In the genomic region with DNA sequence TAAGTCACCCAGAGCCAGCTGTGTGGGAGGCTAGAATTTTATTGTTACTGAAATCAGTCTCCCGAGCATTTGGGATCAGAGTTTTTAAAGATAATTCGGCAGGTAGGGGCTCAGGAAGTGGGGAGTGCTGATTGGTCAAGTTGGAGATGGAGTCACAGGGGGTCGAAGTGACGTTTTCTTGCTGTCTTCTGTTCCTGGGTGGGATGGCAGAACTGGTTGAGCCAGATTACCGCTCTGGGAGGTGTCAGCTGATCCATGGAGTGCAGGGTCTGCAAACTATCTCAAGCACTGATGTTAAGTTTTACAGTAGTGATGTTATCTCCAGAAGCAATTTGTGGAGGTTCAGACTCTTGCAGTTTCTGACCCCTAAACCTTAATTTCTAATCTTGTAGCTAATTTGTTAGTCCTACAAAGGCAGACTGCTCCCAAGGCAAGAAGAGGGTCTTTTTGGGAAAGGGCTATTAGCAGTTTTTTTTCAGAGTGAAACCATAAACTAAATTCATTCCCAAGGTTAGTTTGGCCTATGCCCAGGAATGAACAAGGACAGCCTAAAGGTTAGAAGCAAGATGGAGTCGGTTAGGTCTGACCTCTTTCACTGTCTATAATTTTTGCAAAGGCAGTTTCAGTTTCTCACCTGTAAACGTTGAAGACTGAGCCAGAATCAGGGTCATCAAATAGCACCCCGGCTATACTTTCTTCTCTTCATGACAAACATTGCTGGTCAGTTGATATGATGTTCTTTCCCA, we compare ENCODE assay signal across 13 cellular contexts. TPM values are rescaled to one million over a fixed set of nuclear protein-coding genes. Genes with fewer than 3 reads are reported as not detected.
DNase-seq lines count a peak whose midpoint lies in the region; ATAC-seq, FAIRE-seq and TF ChIP-seq lines count a peak whose summit lies in the region.
"Had no signal": no experiment of that assay in that cellular context is flagged by ENCODE, and none has a peak within 500 bp of the region (broad histone marks: within the 10 kb centered on the region; RNA-seq: fewer than 3 reads in every experiment).

No MANE protein-coding gene starts in this region.

- intact Hi-C loops in naive thymus-derived CD4-positive, alpha-beta T cell (cut with micrococcal nuclease): loop anchor here in 1 of 2 donors (5.0 kb wide), 2 partner anchors 46 to 81 kb away; no protein-coding TSS in a partner anchor

- H3K36me3 Mint-ChIP-seq in central memory CD8-positive, alpha-beta T cell (ENCODE audit: insufficient read depth): peaks cover 5% of the 10 kb centered on the region
- H3K36me3 Mint-ChIP-seq in naive thymus-derived CD4-positive, alpha-beta T cell: peaks cover 3 to 21% (median 10%) of the 10 kb centered on the region in 5 donors

- H3K36me3 ChIP-seq in naive thymus-derived CD4-positive, alpha-beta T cell (ENCODE audit: control insufficient read depth in 2 of 3, insufficient read depth in 3 of 3, low read length in 3 of 3): no peaks in the 10 kb centered on the region
- no peaks in the 10 kb centered on the region for H3K36me3 ChIP-seq in small intestine (ENCODE audit: control insufficient read depth in 2 of 2, insufficient read depth in 2 of 2, low read length in 2 of 2)
- H3K36me3 ChIP-seq: MG63 had no signal

- peaks cover 28% of the 10 kb centered on the region for H3K4me1 Mint-ChIP-seq in central memory CD8-positive, alpha-beta T cell
- H3K4me1 Mint-ChIP-seq in naive thymus-derived CD4-positive, alpha-beta T cell: peaks cover 34 to 94% (median 67%) of the 10 kb centered on the region in 7 donors

- no peaks in the 10 kb centered on the region for H3K9me3 ChIP-seq in naive thymus-derived CD4-positive, alpha-beta T cell (ENCODE audit: control insufficient read depth in 2 of 3, low read length in 3 of 3)
- H3K9me3 ChIP-seq in small intestine (ENCODE audit: control insufficient read depth, low read depth): no peaks in the 10 kb centered on the region
- H3K9me3 ChIP-seq: MG63 had no signal

- FAIRE-seq in small intestine (lab: Jason Lieb, UNC): no peak
- FAIRE-seq: islet of Langerhans had no signal

- no peak for ATAC-seq in central memory CD8-positive, alpha-beta T cell (replicated peaks; ENCODE audit: extremely low read depth, poor library complexity, severe bottlenecking)
- ATAC-seq in naive thymus-derived CD4-positive, alpha-beta T cell: no peak
- ATAC-seq in esophagus mucosa (no peak), GM19328 (IDR thresholded peaks at IDR 0.05; ENCODE audit: unreplicated experiment) (no peak)
- ATAC-seq: activated CD8-positive, alpha-beta T cell treated with anti-CD3 and anti-CD28 coated beads, Interleukin-2, amount 10 ng/mL, durations not matched to agents 7 days and 5 days had no signal

- CTCF ChIA-PET in HEK293T (lab: Yijun Ruan, JAX): interaction anchor here (1.0 kb wide), 1 partner anchor 15 kb away, joined by 3 read pairs; no protein-coding TSS in a partner anchor
- CTCF ChIA-PET in naive thymus-derived CD4-positive, alpha-beta T cell (lab: Charles Lee): no interaction called here

- TF ChIP-seq CTCF in AG10803 (conservative IDR thresholded peaks at IDR 0.05; ENCODE audit: low read length): no peak

- H3K27ac ChIP-seq in naive thymus-derived CD4-positive, alpha-beta T cell (ENCODE audit: low read depth, low read length): no peak overlapping the region
- no peak overlapping the region for H3K27ac ChIP-seq in small intestine (ENCODE audit: low read depth in 1 of 2, low read length in 1 of 2)

- DNase-seq in AG10803 (ENCODE audit: low read depth): no peak
- DNase-seq in HEK293T (ENCODE audit: extremely low spot score): no peak
- DNase-seq in central memory CD8-positive, alpha-beta T cell (ENCODE audit: low spot score in 2 of 2): no peak
- no peak for DNase-seq in naive thymus-derived CD4-positive, alpha-beta T cell
- DNase-seq in small intestine: no peak
- no peak for DNase-seq in dermis blood vessel endothelial cell
- DNase-seq: activated CD8-positive, alpha-beta T cell treated with anti-CD3 and anti-CD28 coated beads, Interleukin-2, amount 10 ng/mL, durations not matched to agents 7 days and 5 days; activated naive CD4-positive, alpha-beta T cell; AML-193; MG63 had no signal

- H3K27me3 Mint-ChIP-seq in central memory CD8-positive, alpha-beta T cell: no peaks in the 10 kb centered on the region
- peaks cover 0 to 2% (median 0%) of the 10 kb centered on the region in 5 donors for H3K27me3 Mint-ChIP-seq in naive thymus-derived CD4-positive, alpha-beta T cell

- POLR2A ChIA-PET in HEK293T (lab: Yijun Ruan, JAX): interaction anchor here (1.2 kb wide), 1 partner anchor 27 kb away, joined by 4 read pairs; no protein-coding TSS in a partner anchor
- POLR2A ChIA-PET in naive thymus-derived CD4-positive, alpha-beta T cell (lab: Charles Lee): no interaction called here

- H3K4me3 Mint-ChIP-seq in central memory CD8-positive, alpha-beta T cell: no peak overlapping the region
- peak overlapping the region in 5 of 10 donors; percentile 17 to 74 (median 38) for H3K4me3 Mint-ChIP-seq in naive thymus-derived CD4-positive, alpha-beta T cell
- H3K4me3 Mint-ChIP-seq: activated CD8-positive, alpha-beta T cell treated with anti-CD3 and anti-CD28 coated beads, Interleukin-2, amount 10 ng/mL, durations not matched to agents 7 days and 5 days had no signal

- no peaks in the 10 kb centered on the region for H3K27me3 ChIP-seq in naive thymus-derived CD4-positive, alpha-beta T cell (ENCODE audit: control insufficient read depth in 2 of 2, insufficient read depth in 2 of 2, low read length in 2 of 2)
- no peaks in the 10 kb centered on the region for H3K27me3 ChIP-seq in small intestine (ENCODE audit: control insufficient read depth in 2 of 2, insufficient read depth in 2 of 2, low read length in 2 of 2)
- H3K27me3 ChIP-seq: MG63 had no signal

- peaks cover 14 to 18% of the 10 kb centered on the region in 2 donors for H3K4me1 ChIP-seq in naive thymus-derived CD4-positive, alpha-beta T cell (ENCODE audit: control insufficient read depth in 2 of 2, insufficient read depth in 2 of 2, low read length in 2 of 2)
- H3K4me1 ChIP-seq in small intestine (ENCODE audit: control insufficient read depth in 2 of 2, insufficient read depth in 1 of 2, low read depth in 1 of 2, low read length in 1 of 2): peaks cover 21 to 22% of the 10 kb centered on the region in 2 donors

- H3K4me3 ChIP-seq in AG10803 (ENCODE audit: low read length) (peak overlapping the region; percentile 20), small intestine (ENCODE audit: low read depth in 1 of 2, low read length in 2 of 2) (no peak overlapping the region)
- H3K4me3 ChIP-seq in naive thymus-derived CD4-positive, alpha-beta T cell (ENCODE audit: low read length): no peak overlapping the region
- H3K4me3 ChIP-seq: MG63 had no signal

- 32 to 62% (median 50%) methylated on average over 8 of the region's 8 CpGs for WGBS in small intestine, 3 donors

- peak overlapping the region; percentile 96 for H3K27ac Mint-ChIP-seq in central memory CD8-positive, alpha-beta T cell (ENCODE audit: low read depth)
- H3K27ac Mint-ChIP-seq in naive thymus-derived CD4-positive, alpha-beta T cell: peak overlapping the region in 8 of 9 donors; percentile 55 to 98 (median 82)
- H3K27ac Mint-ChIP-seq: activated CD8-positive, alpha-beta T cell treated with anti-CD3 and anti-CD28 coated beads, Interleukin-2, amount 10 ng/mL, durations not matched to agents 7 days and 5 days had no signal

- H3K9me3 Mint-ChIP-seq in central memory CD8-positive, alpha-beta T cell: no peaks in the 10 kb centered on the region
- H3K9me3 Mint-ChIP-seq in naive thymus-derived CD4-positive, alpha-beta T cell: no peaks in the 10 kb centered on the region

TF ChIP-seq in HEK293T, 16 proteins besides CTCF, POLR2A, EP300 and RAD21:
- no peak for TF ChIP-seq NFRKB (IDR thresholded peaks at IDR 0.05)
- TF ChIP-seq ZNF384 (IDR thresholded peaks at IDR 0.05): 0 out of 2 replicates have a peak, but pooled peaks have one; percentile 18
TF ChIP-seq in HEK293T: peak in this region for 1.

RNA-seq across cellular contexts. Expression of a gene that starts 28.2 kb away (rescaled TPM):
- 10 to 100 TPM; 39.3 to 66.7 (median 64.9) TPM for total RNA-seq in naive thymus-derived CD4-positive, alpha-beta T cell
- 10 to 100 TPM; 15.7 to 42.2 TPM for polyA plus RNA-seq in naive thymus-derived CD4-positive, alpha-beta T cell
- total RNA-seq in esophagus mucosa (124 TPM), dermis blood vessel endothelial cell (676 and 796 TPM in 2 replicates)
- 100 to 1,000 TPM; 137 to 335 (median 268) TPM for polyA plus RNA-seq in small intestine
